In genomic region chr14:22487401-22487800, GRCh38 we compare ENCODE assay signal across 15 cellular contexts.
DNase-seq lines count a peak whose midpoint lies in the region; ATAC-seq and TF ChIP-seq lines count a peak whose summit lies in the region.
"Had no signal": no experiment of that assay in that cellular context is flagged by ENCODE, and none has a peak within 500 bp of the region (broad histone marks: within the 10 kb centered on the region; RNA-seq: fewer than 3 reads in every experiment).

No MANE protein-coding gene starts in this region.

- H3K4me3 ChIP-seq in left ventricle myocardium inferior (no peak overlapping the region), OCI-LY7 (ENCODE audit: low read depth, low read length, poor library complexity, severe bottlenecking) (no peak overlapping the region), thymus (ENCODE audit: low read length) (peak overlapping the region; percentile 43), colonic mucosa (no peak overlapping the region)
- H3K4me3 ChIP-seq: skin epidermis had no signal

- peaks cover 77% of the 10 kb centered on the region for H3K4me1 Mint-ChIP-seq in chondrocyte (ENCODE audit: low read depth)

- H3K36me3 Mint-ChIP-seq in chondrocyte (ENCODE audit: low read depth): no peaks in the 10 kb centered on the region

- no peak overlapping the region for H3K4me3 Mint-ChIP-seq in chondrocyte (ENCODE audit: unreplicated experiment)

- H3K27me3 Mint-ChIP-seq in chondrocyte (ENCODE audit: low read depth): no peaks in the 10 kb centered on the region

- H3K9me2 ChIP-seq in OCI-LY7 (ENCODE audit: insufficient read depth, low read length): no peaks in the 10 kb centered on the region

- no TSS peak for BruUV-seq in OCI-LY7 (replicated peaks; lab: Mats Ljungman, UMichigan)

- H3K79me2 ChIP-seq in OCI-LY7 (ENCODE audit: insufficient read depth, low read depth, low read length): no peaks in the 10 kb centered on the region

- H3K4me2 ChIP-seq in OCI-LY7 (ENCODE audit: low read length): peak overlapping the region; percentile 68

- no peaks in the 10 kb centered on the region for H3K9me3 Mint-ChIP-seq in chondrocyte (ENCODE audit: low read depth)

- H3K9me3 ChIP-seq in left ventricle myocardium inferior (replicated peaks) (no peaks in the 10 kb centered on the region), OCI-LY7 (ENCODE audit: low read length) (no peaks in the 10 kb centered on the region), thymus (ENCODE audit: control insufficient read depth) (no peaks in the 10 kb centered on the region), colonic mucosa (no peaks in the 10 kb centered on the region)

- H3K27ac Mint-ChIP-seq in chondrocyte (ENCODE audit: unreplicated experiment): peak overlapping the region; percentile 80

- H4K20me1 ChIP-seq in OCI-LY7 (ENCODE audit: insufficient read depth, low read length): no peaks in the 10 kb centered on the region

- POLR2A ChIA-PET in OCI-LY7 (lab: Charles Lee): interaction anchor here (0.6 to 3.3 kb wide), 7 partner anchors 9 to 383 kb away, joined by 3 to 20 read pairs (median 5); no protein-coding TSS in a partner anchor

- intact Hi-C loops in left ventricle myocardium inferior (cut with micrococcal nuclease): no loop called here
- intact Hi-C loops in Right ventricle myocardium superior (cut with DNase I): no loop called here
- intact Hi-C loops in OCI-LY7 (cut with micrococcal nuclease; ENCODE audit: unreplicated experiment): no loop called here
- intact Hi-C loops in colonic mucosa (cut with DNase I): no loop called here

- no peak overlapping the region for H3K9ac ChIP-seq in colonic mucosa (ENCODE audit: low read depth in 2 of 2, low read length in 2 of 2)

- peaks cover 88% of the 10 kb centered on the region for H3K4me1 ChIP-seq in left ventricle myocardium inferior
- H3K4me1 ChIP-seq in OCI-LY7 (ENCODE audit: insufficient read depth, low read length, poor library complexity, severe bottlenecking): peaks cover 98% of the 10 kb centered on the region
- peaks cover 46% of the 10 kb centered on the region for H3K4me1 ChIP-seq in thymus (ENCODE audit: control insufficient read depth, insufficient read depth, low read length)
- H3K4me1 ChIP-seq in colonic mucosa: no peaks in the 10 kb centered on the region

- DNase-seq in left ventricle myocardium inferior: no peak
- no peak for DNase-seq in Right ventricle myocardium superior
- no peak for DNase-seq in OCI-LY7 (ENCODE audit: low spot score)
- DNase-seq in chondrocyte (ENCODE audit: low spot score): no peak
- no peak for DNase-seq in colonic mucosa
- DNase-seq: DND-41, NCI-H187, NCI-H510A, occipital lobe had no signal

- ATAC-seq in Right ventricle myocardium superior (ENCODE audit: poor library complexity): no peak
- no peak for ATAC-seq in HG03469 (IDR thresholded peaks at IDR 0.05; ENCODE audit: unreplicated experiment)
- ATAC-seq in GM21381 (IDR thresholded peaks at IDR 0.05; ENCODE audit: unreplicated experiment): no peak
- ATAC-seq: Panc1 had no signal

- peak overlapping the region; percentile 88 for H3K27ac ChIP-seq in left ventricle myocardium inferior (replicated peaks)
- peak overlapping the region; percentile 14 for H3K27ac ChIP-seq in OCI-LY7 (ENCODE audit: low read depth, low read length, poor library complexity, severe bottlenecking)
- H3K27ac ChIP-seq in thymus (ENCODE audit: low read depth): peak overlapping the region; percentile 66
- no peak overlapping the region for H3K27ac ChIP-seq in colonic mucosa
- H3K27ac ChIP-seq: epithelial cell of prostate had no signal

- peak overlapping the region; percentile 36; the same call in 1 of the 2 replicates for H2AFZ ChIP-seq in OCI-LY7 (ENCODE audit: low read length)

- no peaks in the 10 kb centered on the region for H3K27me3 ChIP-seq in left ventricle myocardium inferior (ENCODE audit: low read depth)
- H3K27me3 ChIP-seq in thymus (ENCODE audit: control insufficient read depth, insufficient read depth): no peaks in the 10 kb centered on the region
- H3K27me3 ChIP-seq in colonic mucosa: no peaks in the 10 kb centered on the region

- TF ChIP-seq CTCF in left ventricle myocardium inferior (IDR thresholded peaks at IDR 0.05; ENCODE audit: borderline replicate concordance): no peak
- no peak for TF ChIP-seq CTCF in OCI-LY7 (conservative IDR thresholded peaks at IDR 0.05; ENCODE audit: low read length)
- TF ChIP-seq CTCF in chondrocyte (IDR thresholded peaks at IDR 0.05): no peak
- TF ChIP-seq CTCF in colonic mucosa (IDR thresholded peaks at IDR 0.05): no peak

- CTCF ChIA-PET in OCI-LY7 (lab: Charles Lee; ENCODE audit: unreplicated experiment): interaction anchor here (0.6 to 1.0 kb wide), 3 partner anchors 10 to 68 kb away, joined by 3 to 5 read pairs (median 3); no protein-coding TSS in a partner anchor

- H3K36me3 ChIP-seq in left ventricle myocardium inferior (no peaks in the 10 kb centered on the region), OCI-LY7 (ENCODE audit: insufficient read depth, low read length) (no peaks in the 10 kb centered on the region), thymus (ENCODE audit: control insufficient read depth, insufficient read depth) (peaks cover 8% of the 10 kb centered on the region), colonic mucosa (no peaks in the 10 kb centered on the region)

- 92% methylated on average over 1 of the region's 1 CpG for WGBS in thymus
